Comparison of ENCODE assay signal across 27 cellular contexts in the genomic region with DNA sequence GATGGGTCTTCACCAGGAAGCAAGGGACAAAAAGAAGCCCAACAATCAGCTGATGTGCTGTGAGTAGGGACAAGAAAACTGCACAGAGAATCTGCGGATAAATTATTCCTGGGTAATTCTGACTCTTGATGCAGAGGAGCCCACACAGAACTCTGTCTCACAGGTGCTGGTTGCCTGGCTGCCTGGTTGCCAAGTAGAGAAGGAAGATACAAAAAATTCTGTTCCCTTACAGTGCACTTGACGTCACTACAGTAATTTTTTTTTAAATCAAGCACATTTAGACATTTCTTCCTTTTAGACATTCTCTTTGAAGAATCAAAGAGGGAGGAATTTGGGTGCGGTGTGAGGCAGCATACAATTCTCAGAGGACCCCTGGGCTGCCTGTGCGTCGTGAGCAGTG.
"Had no signal": no experiment of that assay in that cellular context is flagged by ENCODE, and none has a peak within 500 bp of the region (broad histone marks: within the 10 kb centered on the region; RNA-seq: fewer than 3 reads in every experiment).

No MANE protein-coding gene starts in this region.

- H3K4me2 ChIP-seq: hepatocyte had no signal

- H3K4me1 Mint-ChIP-seq: mesothelial cell of epicardium; naive B cell; stimulated activated naive B cell treated with anti-CD40 and anti-IgM and Interleukin-4, amounts not matched to agents 10 μg/mL and 1 μg/mL and 100 μg/mL, for 72 hours had no signal

- H3K36me3 ChIP-seq: gastrocnemius medialis, heart left ventricle, left lung, thoracic aorta, tibial nerve, upper lobe of right lung, uterus had no signal

- H3K27me3 ChIP-seq: gastrocnemius medialis, upper lobe of right lung, uterus had no signal

- H3K9me3 ChIP-seq: gastrocnemius medialis, heart left ventricle, left lung, mucosa of descending colon, thoracic aorta, tibial nerve, upper lobe of right lung, uterus had no signal

- H3K4me1 ChIP-seq: gastrocnemius medialis, heart left ventricle, left lung, tibial nerve, upper lobe of right lung, uterus had no signal

- H3K27ac ChIP-seq: epithelial cell of prostate, gastrocnemius medialis, heart left ventricle, hepatocyte, left lung, parathyroid adenoma, thoracic aorta, tibial nerve, upper lobe of right lung, uterus had no signal

- H3K4me3 Mint-ChIP-seq: mesothelial cell of epicardium; naive B cell; natural killer cell treated with Interleukin-12 subunit alpha and Interleukin-12 subunit beta and Interleukin-15 and Interleukin-18, amount 100 ng/mL, for 72 hours; neural crest cell; stimulated activated naive B cell treated with anti-CD40 and anti-IgM and Interleukin-4, amounts not matched to agents 10 μg/mL and 1 μg/mL and 100 μg/mL, for 72 hours; stimulated activated naive CD8-positive, alpha-beta T cell treated with anti-CD3 and anti-CD28 coated beads, Interleukin-15, Interleukin-2, amounts not matched to agents 100 ng/mL and 50 ng/mL, for 24 hours had no signal

- H3K9ac ChIP-seq: parathyroid adenoma had no signal

- H3K27ac Mint-ChIP-seq: mesothelial cell of epicardium; natural killer cell treated with Interleukin-12 subunit alpha and Interleukin-12 subunit beta and Interleukin-15 and Interleukin-18, amount 100 ng/mL, for 72 hours; progenitor cell of endocrine pancreas; stimulated activated naive B cell treated with anti-CD40 and anti-IgM and Interleukin-4, amounts not matched to agents 10 μg/mL and 1 μg/mL and 100 μg/mL, for 72 hours; stimulated activated naive CD8-positive, alpha-beta T cell treated with anti-CD3 and anti-CD28 coated beads, Interleukin-15, Interleukin-2, amounts not matched to agents 100 ng/mL and 50 ng/mL, for 24 hours had no signal

- H3K36me3 Mint-ChIP-seq: mesothelial cell of epicardium; natural killer cell treated with Interleukin-12 subunit alpha and Interleukin-12 subunit beta and Interleukin-15 and Interleukin-18, amount 100 ng/mL, for 72 hours had no signal

- H3K9me3 Mint-ChIP-seq: mesothelial cell of epicardium, neural crest cell had no signal

- H3K4me3 ChIP-seq: dorsolateral prefrontal cortex, gastrocnemius medialis, heart left ventricle, hepatocyte, left lung, mucosa of descending colon, thoracic aorta, tibial nerve, upper lobe of right lung, uterus had no signal

- DNase-seq: dorsolateral prefrontal cortex; effector CD4-positive, alpha-beta T cell; foreskin fibroblast; gastrocnemius medialis; heart left ventricle; left cardiac atrium; left lung; mesenchymal stem cell; mucosa of descending colon; naive B cell; right cardiac atrium; small intestine; stimulated activated CD4-positive, alpha-beta T cell treated with anti-CD3 and anti-CD28 coated beads, Interleukin-15, amount 100 ng/mL, for 24 hours; stimulated activated CD4-positive, alpha-beta T cell treated with anti-CD3 and anti-CD28 coated beads, Interleukin-2, amount 100 ng/mL, for 48 hours; stimulated activated naive B cell treated with anti-CD40 and anti-IgM and Interleukin-4, amounts not matched to agents 10 μg/mL and 1 μg/mL and 100 μg/mL, for 72 hours; upper lobe of right lung; uterus had no signal
